Comparison of ENCODE assay signal across 8 cellular contexts in the genomic region with DNA sequence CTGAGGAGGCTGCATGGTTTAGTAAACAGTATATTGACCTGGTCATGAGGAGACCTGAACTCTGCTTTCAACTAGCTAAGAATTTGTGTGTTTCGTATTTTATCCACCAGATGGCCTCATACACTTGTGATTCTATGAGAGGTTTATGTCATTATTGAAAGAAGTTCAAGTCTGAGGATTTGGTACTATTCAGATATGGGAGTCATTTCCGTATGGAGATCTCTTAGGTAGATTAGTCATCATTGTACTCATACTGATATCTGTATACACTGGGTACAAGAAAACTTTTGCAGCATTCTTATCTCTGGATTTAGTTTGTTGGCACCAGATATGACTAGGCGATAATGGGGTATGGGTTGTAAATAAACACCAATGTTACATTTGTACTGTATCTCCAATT. TPM values are rescaled to one million over a fixed set of nuclear protein-coding genes. Genes with fewer than 3 reads are reported as not detected.
DNase-seq lines count a peak whose midpoint lies in the region; ATAC-seq and TF ChIP-seq lines count a peak whose summit lies in the region.

No MANE protein-coding gene starts in this region.

- peak; percentile 46 for TF ChIP-seq CTCF in CD8-positive, alpha-beta T cell (IDR thresholded peaks at IDR 0.05)
- TF ChIP-seq CTCF in KMS-11 (conservative IDR thresholded peaks at IDR 0.05; ENCODE audit: low read depth, low read length): peak; percentile 93
- TF ChIP-seq CTCF in Panc1 (IDR thresholded peaks at IDR 0.05): peak; percentile 61; the same call in 1 of the 2 replicates
- peak; percentile 44 for TF ChIP-seq CTCF in coronary artery (IDR thresholded peaks at IDR 0.05)

- no peak overlapping the region for H3K4me3 ChIP-seq in CD8-positive, alpha-beta T cell (ENCODE audit: low read depth, low read length)
- H3K4me3 ChIP-seq in KMS-11 (IDR thresholded peaks at IDR 0.05; ENCODE audit: insufficient read depth, low read depth, low read length) (no peak overlapping the region), Panc1 (ENCODE audit: low read depth in 2 of 2, low read length in 2 of 2) (no peak overlapping the region), coronary artery (no peak overlapping the region)

- H2AFZ ChIP-seq in KMS-11 (ENCODE audit: low read depth): no peak overlapping the region

- no peak overlapping the region for H3K9ac ChIP-seq in KMS-11

- H3K27ac Mint-ChIP-seq in CD8-positive, alpha-beta T cell: no peak overlapping the region

- CTCF ChIA-PET in CD8-positive, alpha-beta T cell (lab: Charles Lee): interaction anchor here (0.7 to 6.5 kb wide), 28 partner anchors 9 to 264 kb away, joined by 3 to 136 read pairs (median 4); partner anchors contain the start of gene OLFML2B
- CTCF ChIA-PET in Panc1 (lab: Charles Lee): interaction anchor here (0.6 to 3.0 kb wide), 9 partner anchors 15 to 256 kb away, joined by 3 to 99 read pairs (median 4); partner anchors contain the start of gene OLFML2B

- in situ Hi-C loops in Panc1 (cut with HindIII; ENCODE audit: low pct_unique_long_range_greater_than_20kb, low sequenced_read_pairs): no loop called here

- no peaks in the 10 kb centered on the region for H3K9me3 Mint-ChIP-seq in CD8-positive, alpha-beta T cell

- H3K27me3 ChIP-seq in CD8-positive, alpha-beta T cell (ENCODE audit: insufficient read depth, low read length): no peaks in the 10 kb centered on the region
- no peaks in the 10 kb centered on the region for H3K27me3 ChIP-seq in KMS-11 (ENCODE audit: insufficient read depth, low read depth)
- H3K27me3 ChIP-seq in Panc1 (ENCODE audit: control insufficient read depth, insufficient read depth, low read length): no peaks in the 10 kb centered on the region

- H3K27me3 Mint-ChIP-seq in CD8-positive, alpha-beta T cell (ENCODE audit: low read depth): no peaks in the 10 kb centered on the region

- DNase-seq in CD8-positive, alpha-beta T cell: no peak
- peak; percentile 62 for DNase-seq in Panc1 (ENCODE audit: low read depth, low spot score)
- no peak for DNase-seq in coronary artery (ENCODE audit: low spot score)
- peak; percentile 71 to 90 for DNase-seq in lung microvascular endothelial cell (ENCODE audit: low read depth in 2 of 2)
- DNase-seq in activated effector memory CD4-positive, alpha-beta T cell treated with Interleukin-2 at 50 U/mL for 16 hours: no peak

- intact Hi-C loops in CD8-positive, alpha-beta T cell (cut with DNase I, micrococcal nuclease): loop anchor here (1.0 to 5.0 kb wide), 2 partner anchors 245 to 600 kb away; no protein-coding TSS in a partner anchor
- intact Hi-C loops in Panc1 (cut with micrococcal nuclease; ENCODE audit: unreplicated experiment): loop anchor here (2.0 kb wide), 1 partner anchor 244 kb away; no protein-coding TSS in a partner anchor

- POLR2A ChIA-PET in CD8-positive, alpha-beta T cell (lab: Charles Lee): interaction anchor here (0.8 to 1.1 kb wide), 2 partner anchors 241 to 244 kb away, joined by 3 read pairs; no protein-coding TSS in a partner anchor
- POLR2A ChIA-PET in Panc1 (lab: Charles Lee): interaction anchor here (0.7 kb wide), 1 partner anchor 36 kb away, joined by 3 read pairs; no protein-coding TSS in a partner anchor

- peak overlapping the region; percentile 10; the same call in 1 of the 2 replicates for H3K4me2 ChIP-seq in KMS-11

- peaks cover 2% of the 10 kb centered on the region for H3K4me1 Mint-ChIP-seq in CD8-positive, alpha-beta T cell (ENCODE audit: low read depth)

- no peaks in the 10 kb centered on the region for H3K79me2 ChIP-seq in KMS-11 (ENCODE audit: insufficient read depth, low read depth)

- H3K9me3 ChIP-seq in CD8-positive, alpha-beta T cell (ENCODE audit: low read length): no peaks in the 10 kb centered on the region
- H3K9me3 ChIP-seq in Panc1 (ENCODE audit: control insufficient read depth, insufficient read depth, low read depth, low read length): no peaks in the 10 kb centered on the region

- no TSS peak for BruUV-seq in Panc1 (replicated peaks; lab: Mats Ljungman, UMichigan)

- peaks cover 41% of the 10 kb centered on the region for H3K36me3 ChIP-seq in CD8-positive, alpha-beta T cell (ENCODE audit: insufficient read depth, low read length)
- H3K36me3 ChIP-seq in KMS-11 (ENCODE audit: insufficient read depth): peaks cover 13% of the 10 kb centered on the region; the same call in 1 of the 2 replicates
- H3K36me3 ChIP-seq in Panc1 (ENCODE audit: control insufficient read depth, insufficient read depth, low read length): 0 out of 2 replicates have a peak, but pooled peaks cover 2% of the 10 kb centered on the region

- H4K20me1 ChIP-seq in KMS-11 (ENCODE audit: insufficient read depth): no peaks in the 10 kb centered on the region

- peaks cover 84% of the 10 kb centered on the region for H3K36me3 Mint-ChIP-seq in CD8-positive, alpha-beta T cell

- no peak overlapping the region for H3K4me3 Mint-ChIP-seq in CD8-positive, alpha-beta T cell

- H3K27ac ChIP-seq in CD8-positive, alpha-beta T cell (ENCODE audit: low read depth, low read length): no peak overlapping the region
- no peak overlapping the region; the same call in 1 of the 2 replicates for H3K27ac ChIP-seq in KMS-11
- H3K27ac ChIP-seq in Panc1 (ENCODE audit: low read length): no peak overlapping the region
- H3K27ac ChIP-seq in coronary artery: no peak overlapping the region

- peak; percentile 62 for ATAC-seq in CD8-positive, alpha-beta T cell
- ATAC-seq in GM18868 (IDR thresholded peaks at IDR 0.05; ENCODE audit: unreplicated experiment): peak; percentile 82
- ATAC-seq in Panc1: peak; percentile 90
- no peak for ATAC-seq in GM21390 (IDR thresholded peaks at IDR 0.05; ENCODE audit: unreplicated experiment)

- H3K4me1 ChIP-seq in CD8-positive, alpha-beta T cell (ENCODE audit: insufficient read depth, low read length): no peaks in the 10 kb centered on the region
- peaks cover 62% of the 10 kb centered on the region for H3K4me1 ChIP-seq in KMS-11 (ENCODE audit: low read depth, poor library complexity, severe bottlenecking)
- H3K4me1 ChIP-seq in Panc1 (ENCODE audit: control insufficient read depth, insufficient read depth, low read length): no peaks in the 10 kb centered on the region

RNA-seq across cellular contexts. Expression of gene ATF6, which starts 26.6 kb away (rescaled TPM):
- 10 to 100 TPM; 10.5 to 11.6 TPM for total RNA-seq in CD8-positive, alpha-beta T cell
- total RNA-seq in Panc1 (2021; ENCODE audit: unreplicated experiment): 16.4 TPM
- 8.4 TPM for polyA plus RNA-seq in Panc1 (2012; ENCODE audit: insufficient read length)
- total RNA-seq in lung microvascular endothelial cell: 46.0 and 76.2 TPM in 2 replicates

RNA-seq across cellular contexts. Expression of gene DUSP12, which starts 43.2 kb away (rescaled TPM):
- total RNA-seq in CD8-positive, alpha-beta T cell: 10 to 100 TPM; 27.9 to 31.1 TPM
- total RNA-seq in Panc1 (2021; ENCODE audit: unreplicated experiment) (22.0 TPM), lung microvascular endothelial cell (22.6 and 27.9 TPM in 2 replicates)
- polyA plus RNA-seq in Panc1 (2012; ENCODE audit: insufficient read length): 17.3 TPM

Comparison
In these comparisons a context has a peak if more than half of its experiments do, and no peak if none do; other contexts are left out.
1. DNase-seq: peak in Panc1 (single experiment) and lung microvascular endothelial cell (2 of 2); none in CD8-positive, alpha-beta T cell (0 of 7), coronary artery (single experiment) and activated effector memory CD4-positive, alpha-beta T cell treated with Interleukin-2 at 50 U/mL for 16 hours (single experiment).
2. Peak in every context shown above with its lines, with median percentiles within 50 percentile points of each other: CTCF ChIP-seq.